ENCODE assay signal across 8 cellular contexts in genomic region chrX:49269768-49270248, GRCh38. TPM values are rescaled to one million over a fixed set of nuclear protein-coding genes. Genes with fewer than 3 reads are reported as not detected.
DNase-seq lines count a peak whose midpoint lies in the region; ATAC-seq and TF ChIP-seq lines count a peak whose summit lies in the region.

PPP1R3F (plus strand) TSS chrX:49269793; CDS start chrX:49269870, 77 bp downstream.

- peaks cover 5% of the 10 kb centered on the region for H3K36me3 Mint-ChIP-seq in neural crest cell (ENCODE audit: low read depth)

- DNase-seq in HFF-Myc (ENCODE audit: extremely low read depth, low read depth) (no peak), Peyer's patch (no peak), epithelial cell of prostate (ENCODE audit: low read depth, low spot score) (no peak), neural crest cell (ENCODE audit: low read depth, low spot score) (peak; percentile 14), SK-N-DZ (ENCODE audit: low spot score) (no peak), NCI-H2107 (lab: John Stamatoyannopoulos, UW) (no peak), dermis blood vessel endothelial cell (no peak)

- TF ChIP-seq CTCF in HFF-Myc (IDR thresholded peaks at IDR 0.05; ENCODE audit: low read depth, low read length, missing control alignments) (no peak), Peyer's patch (IDR thresholded peaks at IDR 0.05) (no peak), neural crest cell (conservative IDR thresholded peaks at IDR 0.05) (no peak)

- H3K27me3 ChIP-seq in Peyer's patch, result no peaks in the 10 kb centered on the region

- ATAC-seq in GM18517 (IDR thresholded peaks at IDR 0.05; ENCODE audit: unreplicated experiment), result peak; percentile 24

- no peaks in the 10 kb centered on the region for H3K36me3 ChIP-seq in Peyer's patch

- no peaks in the 10 kb centered on the region for H3K27me3 Mint-ChIP-seq in neural crest cell (ENCODE audit: low read depth)

- H3K4me3 Mint-ChIP-seq in neural crest cell, result peak within 1 kb of the TSS; percentile 96

- H3K9me3 Mint-ChIP-seq in neural crest cell, result peaks cover 12% of the 10 kb centered on the region

- peak in 1 of 2 donors; percentile 71 for TF ChIP-seq POLR2A in Peyer's patch (IDR thresholded peaks at IDR 0.05)

- H3K27ac ChIP-seq in Peyer's patch (peak within 1 kb of the TSS; percentile 87 to 97 (median 94)), epithelial cell of prostate (peak within 1 kb of the TSS; percentile 85)

- H3K27ac Mint-ChIP-seq in neural crest cell (ENCODE audit: unreplicated experiment), result peak within 1 kb of the TSS; percentile 99

- H3K9me3 ChIP-seq in Peyer's patch, result no peaks in the 10 kb centered on the region

- H3K4me3 ChIP-seq in HFF-Myc (replicated peaks; ENCODE audit: low read depth, low read length) (peak within 1 kb of the TSS; percentile 49), Peyer's patch (peak within 1 kb of the TSS; percentile 68 to 90 (median 76))

- peaks cover 0 to 15% (median 7%) of the 10 kb centered on the region in 4 donors for H3K4me1 ChIP-seq in Peyer's patch

- H3K4me1 Mint-ChIP-seq in neural crest cell, result peaks cover 42% of the 10 kb centered on the region

RNA-seq across cellular contexts. Expression of gene PPP1R3F, which starts in this region (rescaled TPM):
- total RNA-seq in Peyer's patch (10 to 100 TPM in 1 of 4 donors, 1 to 10 TPM in 3; 2.5 to 19.0 (median 7.5) TPM), neural crest cell (11.5 and 13.1 TPM in 2 replicates), dermis blood vessel endothelial cell (1.8 and 3.7 TPM in 2 replicates)
- polyA plus RNA-seq in SK-N-DZ (2014; cell fraction: cytosol; rRNA removed), result 6.5 and 11.1 TPM in 2 replicates
- polyA plus RNA-seq in SK-N-DZ (2014; cell fraction: nucleus; rRNA removed), result 9.9 and 12.9 TPM in 2 replicates
